ENCODE assay signal across 1 cellular context in genomic region chr17:78196712-78197111, GRCh38.
TF ChIP-seq lines count a peak whose summit lies in the region.

No MANE protein-coding gene starts in this region.

TF ChIP-seq in H1, 55 proteins besides CTCF, POLR2A, EP300 and RAD21:
- TF ChIP-seq SUZ12 (IDR thresholded peaks at IDR 0.05; ENCODE audit: low read length) (no peak), PHF8 (conservative IDR thresholded peaks at IDR 0.05; ENCODE audit: low read depth, low read length) (no peak), NANOG (IDR thresholded peaks at IDR 0.05; ENCODE audit: insufficient read depth, low read depth, low read length, poor library complexity, severe bottlenecking) (no peak), KDM4A (IDR thresholded peaks at IDR 0.05; ENCODE audit: low read depth, low read length, severe bottlenecking) (no peak), YY1 (IDR thresholded peaks at IDR 0.05; ENCODE audit: low read depth, low read length) (no peak), HDAC6 (IDR thresholded peaks at IDR 0.05; ENCODE audit: low read depth, low read length) (no peak), SIX5 (IDR thresholded peaks at IDR 0.05; ENCODE audit: low read depth, low read length) (no peak), POLR2AphosphoS5 (IDR thresholded peaks at IDR 0.05; ENCODE audit: low read depth, low read length) (no peak), GABPA (IDR thresholded peaks at IDR 0.05; ENCODE audit: borderline replicate concordance, insufficient read depth, low read length) (no peak), CEBPB (IDR thresholded peaks at IDR 0.05; ENCODE audit: low read depth, low read length) (no peak), FOSL1 (IDR thresholded peaks at IDR 0.05; ENCODE audit: insufficient read depth, low read depth, low read length) (no peak), MAFK (IDR thresholded peaks at IDR 0.05; ENCODE audit: low read depth, low read length) (no peak), JUN (IDR thresholded peaks at IDR 0.05; ENCODE audit: low read depth, low read length) (no peak)
